Comparison of ENCODE assay signal across 15 cellular contexts in the genomic region with DNA sequence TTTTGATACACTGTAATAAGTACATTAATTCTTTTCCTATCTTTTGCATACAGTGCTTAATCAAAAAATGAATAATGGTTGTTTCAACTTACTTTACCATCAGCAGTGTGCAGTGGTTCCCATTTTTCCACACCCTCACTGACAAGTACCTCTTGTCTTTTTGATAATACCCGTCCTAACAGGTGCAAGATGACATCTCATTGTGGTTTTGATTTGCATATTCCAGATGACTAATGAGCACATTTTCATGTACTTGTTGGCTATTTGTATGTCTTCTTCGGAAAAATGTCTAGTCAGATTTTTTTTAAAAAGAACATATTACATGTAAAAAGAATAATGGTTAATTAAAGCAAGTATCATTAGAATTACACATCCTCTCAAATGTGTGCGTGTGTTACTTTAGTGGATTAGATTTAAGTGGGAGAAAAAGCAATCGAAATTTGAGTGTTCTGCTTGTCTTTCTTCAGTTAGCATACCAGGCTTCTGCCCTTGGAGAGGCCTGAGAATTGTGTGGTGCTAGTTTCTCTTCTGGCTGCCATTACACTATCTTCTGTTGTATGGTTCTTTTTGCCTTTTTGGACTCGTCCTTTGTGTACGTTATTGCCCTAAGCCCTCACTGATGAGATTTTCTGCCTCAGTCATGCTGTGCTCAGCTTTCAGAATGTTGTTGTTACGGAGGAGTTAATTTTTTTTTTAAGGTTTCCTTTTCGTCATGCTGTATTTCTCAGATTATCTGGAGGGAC.
DNase-seq lines count a peak whose midpoint lies in the region; ATAC-seq, FAIRE-seq and TF ChIP-seq lines count a peak whose summit lies in the region.
"Had no signal": no experiment of that assay in that cellular context is flagged by ENCODE, and none has a peak within 500 bp of the region (broad histone marks: within the 10 kb centered on the region; RNA-seq: fewer than 3 reads in every experiment).

No MANE protein-coding gene starts in this region.

- CTCF ChIA-PET in K562 (lab: Yijun Ruan, JAX; ENCODE audit: low intra/inter-chr PET ratio): no interaction called here

- no peak overlapping the region for H2AFZ ChIP-seq in K562 (ENCODE audit: low read depth, low read length)
- H2AFZ ChIP-seq: hepatocyte had no signal

- no peak for TF ChIP-seq CTCF in K562 (IDR thresholded peaks at IDR 0.05 in 2 of 3, conservative IDR thresholded peaks at IDR 0.05 in 1 of 3; ENCODE audit: insufficient read depth in 2 of 3, low read depth in 1 of 3, low read length in 3 of 3)

- no peaks in the 10 kb centered on the region for H3K9me1 ChIP-seq in K562 (ENCODE audit: control insufficient read depth, insufficient read depth, low read length)

- POLR2A ChIA-PET in K562 (lab: Yijun Ruan, JAX): no interaction called here

- FAIRE-seq in GM12892 (lab: Jason Lieb, UNC): peak; percentile 44
- no peak for FAIRE-seq in K562 (lab: Jason Lieb, UNC)
- FAIRE-seq: pancreas had no signal

- no peaks in the 10 kb centered on the region; a peak in 2 of 5 replicates for H3K27me3 ChIP-seq in K562 (ENCODE audit: control insufficient read depth in 2 of 2, insufficient read depth in 2 of 2, low read length in 2 of 2)
- no peaks in the 10 kb centered on the region for H3K27me3 ChIP-seq in MG63
- H3K27me3 ChIP-seq: BE2C, hepatocyte, pancreas had no signal

- in situ Hi-C loops in K562 (cut with MboI): no loop called here

- TF ChIP-seq POLR2A in GM12892 (IDR thresholded peaks at IDR 0.05; ENCODE audit: low read depth, low read length): no peak
- no peak for TF ChIP-seq POLR2A in K562 (conservative IDR thresholded peaks at IDR 0.05)

- no peak for TF ChIP-seq RAD21 in K562 (CRISPR knock-in tag; conservative IDR thresholded peaks at IDR 0.05 in 1 of 2, IDR thresholded peaks at IDR 0.05 in 1 of 2)

- H3K4me1 ChIP-seq in K562 (replicated peaks in 1 of 2; ENCODE audit: control insufficient read depth in 2 of 2, insufficient read depth in 2 of 2, low read length in 2 of 2): no peaks in the 10 kb centered on the region

- no peak overlapping the region for H3K4me2 ChIP-seq in K562 (ENCODE audit: insufficient read depth, low read length)
- H3K4me2 ChIP-seq: hepatocyte had no signal

- peak; percentile 75 for ATAC-seq in GM21390 (IDR thresholded peaks at IDR 0.05; ENCODE audit: unreplicated experiment)
- peak; percentile 52 for ATAC-seq in HG03460 (IDR thresholded peaks at IDR 0.05; ENCODE audit: unreplicated experiment)
- no peak for ATAC-seq in K562
- ATAC-seq in GM21576 (IDR thresholded peaks at IDR 0.05; ENCODE audit: unreplicated experiment): no peak
- ATAC-seq: pancreas had no signal

- no peak overlapping the region for H3K9ac ChIP-seq in K562 (ENCODE audit: insufficient read depth in 1 of 2, low read depth in 2 of 2, low read length in 2 of 2)

- WGBS in K562 (ENCODE audit: insufficient coverage, low coverage, missing lambda C conversion rate): under 1% methylated on average over 8 of the region's 8 CpGs

- BruUV-seq in K562 (replicated peaks; lab: Mats Ljungman, UMichigan): no TSS peak

- TF ChIP-seq EP300 in K562 (IDR thresholded peaks at IDR 0.05; ENCODE audit: low read length): no peak

- H3K9me3 ChIP-seq in K562 (replicated peaks; ENCODE audit: control insufficient read depth, insufficient read depth, low read depth, low read length) (no peaks in the 10 kb centered on the region), MG63 (no peaks in the 10 kb centered on the region)
- H3K9me3 ChIP-seq: BE2C, pancreas had no signal

- no peaks in the 10 kb centered on the region for H4K20me1 ChIP-seq in K562 (replicated peaks; ENCODE audit: control insufficient read depth, insufficient read depth, low read length)

- no peaks in the 10 kb centered on the region for H3K79me2 ChIP-seq in K562 (ENCODE audit: control insufficient read depth, insufficient read depth, low read length)
- H3K79me2 ChIP-seq: hepatocyte had no signal

- intact Hi-C loops in K562 (cut with micrococcal nuclease): no loop called here

- DNase-seq in GM12892 (ENCODE audit: insufficient read length) (no peak), K562 (ENCODE audit: extremely low read depth in 1 of 4, low spot score in 3 of 4) (no peak), SHP77 (lab: John Stamatoyannopoulos, UW) (no peak), MG63 (no peak)
- no peak for DNase-seq in effector CD4-positive, alpha-beta T cell
- DNase-seq: BE2C, endodermal cell, NCI-H1092 treated with DMSO at 0.1 percent for 48 hours, OCI-M1, pancreas, T-helper 9 cell had no signal

- no peak overlapping the region for H3K4me3 ChIP-seq in K562
- no peak overlapping the region for H3K4me3 ChIP-seq in MG63
- H3K4me3 ChIP-seq: hepatocyte, pancreas had no signal

- H3K36me3 ChIP-seq in K562 (ENCODE audit: control insufficient read depth, insufficient read depth, low read length) (no peaks in the 10 kb centered on the region), MG63 (no peaks in the 10 kb centered on the region)
- H3K36me3 ChIP-seq: BE2C, pancreas had no signal

- H3K27ac ChIP-seq in K562 (ENCODE audit: extremely low read depth, low read depth, low read length): no peak overlapping the region
- H3K27ac ChIP-seq: hepatocyte, pancreas had no signal

TF ChIP-seq in K562, 482 proteins besides CTCF, POLR2A, EP300 and RAD21:
- TF ChIP-seq HNRNPUL1 (IDR thresholded peaks at IDR 0.05; ENCODE audit: low read length) (no peak), ZNF316 (IDR thresholded peaks at IDR 0.05) (peak; percentile 41; the same call in 1 of the 2 replicates), C11orf30 (IDR thresholded peaks at IDR 0.05; ENCODE audit: low read depth) (peak; percentile 17; the same call in 1 of the 2 replicates), ZNF57 (CRISPR knock-in tag; IDR thresholded peaks at IDR 0.05) (no peak), HNRNPK (IDR thresholded peaks at IDR 0.05; ENCODE audit: low read depth, low read length, poor library complexity, severe bottlenecking) (no peak), ZNF766 (CRISPR knock-in tag; conservative IDR thresholded peaks at IDR 0.05) (no peak)

Comparison
In these comparisons a context has a peak if more than half of its experiments do, and no peak if none do; other contexts are left out.
1. ATAC-seq: peak in GM21390 (single experiment) and HG03460 (single experiment); none in K562 (single experiment) and GM21576 (single experiment).